8 cellular contexts compared by ENCODE assay signal in genomic region chr17:62064791-62065563, GRCh38. TPM values are rescaled to one million over a fixed set of nuclear protein-coding genes. Genes with fewer than 3 reads are reported as not detected.
DNase-seq lines count a peak whose midpoint lies in the region; ATAC-seq and TF ChIP-seq lines count a peak whose summit lies in the region.

TSS of gene MED13 (minus strand) at chr17:62065278. CDS start at chr17:62065205, 73 bp downstream.

- intact Hi-C loops in PC-3 (cut with micrococcal nuclease) (loop anchor here (2.0 to 10.0 kb wide), 4 partner anchors 110 to 428 kb away; partner anchors contain the start of genes BRIP1 and INTS2), esophagus squamous epithelium (cut with DNase I) (no loop called here)

- peak within 1 kb of the TSS; percentile 96 for H3K4me3 ChIP-seq in PC-3 (ENCODE audit: low read length)
- H3K4me3 ChIP-seq in esophagus squamous epithelium = peak within 1 kb of the TSS; percentile 95 to 99 (median 98)

- TF ChIP-seq CTCF in GM10266 (IDR thresholded peaks at IDR 0.05; ENCODE audit: control insufficient read depth, insufficient read depth, low read depth, missing control alignments) (no peak), PC-3 (conservative IDR thresholded peaks at IDR 0.05; ENCODE audit: low read depth, low read length) (no peak), esophagus squamous epithelium (IDR thresholded peaks at IDR 0.05) (no peak)

- H3K27ac Mint-ChIP-seq in naive B cell = peak within 1 kb of the TSS; percentile 96 to 99 (median 98)
- peak within 1 kb of the TSS; percentile 98 for H3K27ac Mint-ChIP-seq in stimulated activated effector memory CD8-positive, alpha-beta T cell treated with anti-CD3 and anti-CD28 coated beads, Interleukin-12 subunit alpha, Interleukin-12 subunit beta, amount 100 ng/mL, for 72 hours

- H3K9ac ChIP-seq in PC-3 (ENCODE audit: low read length) = peak within 1 kb of the TSS; percentile 98

- peak within 1 kb of the TSS; percentile 96 for H2AFZ ChIP-seq in PC-3 (ENCODE audit: low read length)

- peak; percentile 72 for DNase-seq in GM10266 (ENCODE audit: extremely low spot score)
- peak; percentile 52 for DNase-seq in PC-3
- DNase-seq in activated T-helper 1 cell treated with Interleukin-2 at 50 U/mL for 16 hours (ENCODE audit: low read depth) = peak; percentile 41
- DNase-seq in esophagus squamous epithelium (lab: John Stamatoyannopoulos, UW) = no peak
- DNase-seq in naive B cell = peak; percentile 56
- peak; percentile 45 to 81 for DNase-seq in stimulated activated effector memory CD8-positive, alpha-beta T cell treated with anti-CD3 and anti-CD28 coated beads, Interleukin-12 subunit alpha, Interleukin-12 subunit beta, amount 100 ng/mL, for 72 hours (ENCODE audit: low spot score in 2 of 2)

- peaks cover 38% of the 10 kb centered on the region for H4K20me1 ChIP-seq in PC-3 (ENCODE audit: low read length)

- no TSS peak for BruUV-seq in PC-3 (replicated peaks; lab: Mats Ljungman, UMichigan)

- WGBS in esophagus squamous epithelium, 2 donors = 1 to 2% methylated on average over 12 to 21 of the region's 79 CpGs

- CTCF ChIA-PET in PC-3 (lab: Charles Lee) = interaction anchor here (0.7 to 1.1 kb wide), 7 partner anchors 28 to 228 kb away, joined by 3 to 43 read pairs (median 5); no protein-coding TSS in a partner anchor

- peak in 1 of 4 donors; percentile 8 for TF ChIP-seq POLR2A in esophagus squamous epithelium (IDR thresholded peaks at IDR 0.05)

- H3K4me3 Mint-ChIP-seq in naive B cell = peak within 1 kb of the TSS; percentile 84 to 100 (median 98)
- peak within 1 kb of the TSS; percentile 89 for H3K4me3 Mint-ChIP-seq in stimulated activated effector memory CD8-positive, alpha-beta T cell treated with anti-CD3 and anti-CD28 coated beads, Interleukin-12 subunit alpha, Interleukin-12 subunit beta, amount 100 ng/mL, for 72 hours

- POLR2A ChIA-PET in PC-3 (lab: Charles Lee; ENCODE audit: unreplicated experiment) = interaction anchor here (0.6 to 1.0 kb wide), 3 partner anchors 25 to 202 kb away, joined by 7 to 33 read pairs (median 20); partner anchors contain the start of gene BRIP1

- H3K36me3 ChIP-seq in PC-3 (ENCODE audit: low read depth, low read length) (peaks cover 13% of the 10 kb centered on the region), esophagus squamous epithelium (peaks cover 0 to 17% (median 0%) of the 10 kb centered on the region in 3 donors)

- no peaks in the 10 kb centered on the region for H3K27me3 Mint-ChIP-seq in naive B cell

- H3K4me1 ChIP-seq in PC-3 (ENCODE audit: insufficient read depth, low read length) (peaks cover 24% of the 10 kb centered on the region), esophagus squamous epithelium (peaks cover 9 to 45% (median 9%) of the 10 kb centered on the region in 3 donors)

- H3K27me3 ChIP-seq in PC-3 (ENCODE audit: low read length) = no peaks in the 10 kb centered on the region
- H3K27me3 ChIP-seq in esophagus squamous epithelium = no peaks in the 10 kb centered on the region

- no peaks in the 10 kb centered on the region for H3F3A ChIP-seq in PC-3 (ENCODE audit: low read length, unreplicated experiment)

- H3K79me2 ChIP-seq in PC-3 (ENCODE audit: low read length) = peaks cover 56% of the 10 kb centered on the region

- peak within 1 kb of the TSS; percentile 82 for H3K27ac ChIP-seq in PC-3 (ENCODE audit: low read length)
- peak within 1 kb of the TSS; percentile 99 to 100 (median 99) for H3K27ac ChIP-seq in esophagus squamous epithelium

- H3K9me2 ChIP-seq in PC-3 (replicated peaks; ENCODE audit: low read length) = no peaks in the 10 kb centered on the region

- ATAC-seq in HG02798 (IDR thresholded peaks at IDR 0.05; ENCODE audit: poor library complexity, unreplicated experiment) (peak; percentile 37), PC-3 (peak; percentile 46), naive B cell (ENCODE audit: low read depth in 2 of 2) (peak; percentile 30 to 34), HG03457 (IDR thresholded peaks at IDR 0.05; ENCODE audit: unreplicated experiment) (no peak)
- peak; percentile 49 for ATAC-seq in stimulated activated effector memory CD8-positive, alpha-beta T cell treated with anti-CD3 and anti-CD28 coated beads, Interleukin-12 subunit alpha, Interleukin-12 subunit beta, amount 100 ng/mL, for 72 hours

- peak within 1 kb of the TSS; percentile 86 for H3K4me2 ChIP-seq in PC-3 (ENCODE audit: low read length)

- peaks cover 35 to 39% (median 37%) of the 10 kb centered on the region in 3 donors for H3K4me1 Mint-ChIP-seq in naive B cell
- peaks cover 41% of the 10 kb centered on the region for H3K4me1 Mint-ChIP-seq in stimulated activated effector memory CD8-positive, alpha-beta T cell treated with anti-CD3 and anti-CD28 coated beads, Interleukin-12 subunit alpha, Interleukin-12 subunit beta, amount 100 ng/mL, for 72 hours

- peaks cover 8 to 11% of the 10 kb centered on the region in 2 donors for H3K36me3 Mint-ChIP-seq in naive B cell
- peaks cover 58% of the 10 kb centered on the region for H3K36me3 Mint-ChIP-seq in stimulated activated effector memory CD8-positive, alpha-beta T cell treated with anti-CD3 and anti-CD28 coated beads, Interleukin-12 subunit alpha, Interleukin-12 subunit beta, amount 100 ng/mL, for 72 hours

- H3K9me3 ChIP-seq in PC-3 (ENCODE audit: low read length) (no peaks in the 10 kb centered on the region), esophagus squamous epithelium (no peaks in the 10 kb centered on the region)

- no peaks in the 10 kb centered on the region for H3K9me3 Mint-ChIP-seq in naive B cell
- H3K9me3 Mint-ChIP-seq in stimulated activated effector memory CD8-positive, alpha-beta T cell treated with anti-CD3 and anti-CD28 coated beads, Interleukin-12 subunit alpha, Interleukin-12 subunit beta, amount 100 ng/mL, for 72 hours = no peaks in the 10 kb centered on the region

RNA-seq across cellular contexts. Expression of gene MED13, which starts in this region (rescaled TPM):
- 26.0 and 36.8 TPM in 2 replicates for total RNA-seq in PC-3 (2014; rRNA removed)
- total RNA-seq in esophagus squamous epithelium = 10 to 100 TPM; 24.3 to 69.0 (median 51.0) TPM
- polyA plus RNA-seq in naive B cell (ENCODE audit: low read depth in 6 of 6) = 1 to 10 TPM in 5 of 6 donors, under 1 TPM in 1; 0.60 to 8.6 (median 4.9) TPM
